ENCODE assay signal across 25 cellular contexts in genomic region chr14:69680297-69680696, GRCh38.
DNase-seq lines count a peak whose midpoint lies in the region; ATAC-seq and TF ChIP-seq lines count a peak whose summit lies in the region.
"Had no signal": no experiment of that assay in that cellular context is flagged by ENCODE, and none has a peak within 500 bp of the region (broad histone marks: within the 10 kb centered on the region; RNA-seq: fewer than 3 reads in every experiment).

No MANE protein-coding gene starts in this region.

- no peak for TF ChIP-seq CTCF in IMR-90 (conservative IDR thresholded peaks at IDR 0.05; ENCODE audit: low read depth, low read length)
- TF ChIP-seq CTCF in glutamatergic neuron (IDR thresholded peaks at IDR 0.05; ENCODE audit: partially characterized antibody, unreplicated experiment) = no peak
- TF ChIP-seq CTCF in heart right ventricle (IDR thresholded peaks at IDR 0.05) = no peak

- H2AK9ac ChIP-seq in IMR-90 (replicated peaks; ENCODE audit: low read depth, low read length, poor library complexity) = no peak overlapping the region

- H3K4me3 Mint-ChIP-seq in activated naive CD4-positive, alpha-beta T cell treated with anti-CD3 and anti-CD28 coated beads, Interleukin-2, amount 50 U/mL, for 24 hours = no peak overlapping the region
- H3K4me3 Mint-ChIP-seq in activated naive CD4-positive, alpha-beta T cell treated with anti-CD3 and anti-CD28 coated beads, Interleukin-2, amount 10 ng/mL, durations not matched to agents 7 days and 5 days = no peak overlapping the region
- no peak overlapping the region for H3K4me3 Mint-ChIP-seq in glutamatergic neuron (ENCODE audit: unreplicated experiment)
- H3K4me3 Mint-ChIP-seq in stimulated activated effector memory CD8-positive, alpha-beta T cell treated with anti-CD3 and anti-CD28 coated beads, Interleukin-12 subunit alpha, Interleukin-12 subunit beta, amount 100 ng/mL, for 72 hours = no peak overlapping the region
- H3K4me3 Mint-ChIP-seq: nephron progenitor cell had no signal

- peak overlapping the region; percentile 64 for H3K27ac Mint-ChIP-seq in activated naive CD4-positive, alpha-beta T cell treated with anti-CD3 and anti-CD28 coated beads, Interleukin-2, amount 50 U/mL, for 24 hours
- no peak overlapping the region for H3K27ac Mint-ChIP-seq in activated naive CD4-positive, alpha-beta T cell treated with anti-CD3 and anti-CD28 coated beads, Interleukin-2, amount 10 ng/mL, durations not matched to agents 7 days and 5 days
- H3K27ac Mint-ChIP-seq in glutamatergic neuron (ENCODE audit: unreplicated experiment) = peak overlapping the region; percentile 49
- H3K27ac Mint-ChIP-seq in stimulated activated effector memory CD8-positive, alpha-beta T cell treated with anti-CD3 and anti-CD28 coated beads, Interleukin-12 subunit alpha, Interleukin-12 subunit beta, amount 100 ng/mL, for 72 hours = peak overlapping the region; percentile 37
- H3K27ac Mint-ChIP-seq: nephron progenitor cell had no signal

- intact Hi-C loops in IMR-90 (cut with micrococcal nuclease) = no loop called here
- intact Hi-C loops in heart right ventricle (cut with DNase I) = no loop called here

- no peak overlapping the region; the same call in 1 of the 2 replicates for H3K14ac ChIP-seq in IMR-90 (replicated peaks; ENCODE audit: low read depth, low read length)

- BruUV-seq in IMR-90 (replicated peaks; lab: Mats Ljungman, UMichigan) = no TSS peak

- H2BK5ac ChIP-seq in IMR-90 (ENCODE audit: low read depth, low read length, poor library complexity, severe bottlenecking) = no peak overlapping the region

- peaks cover 36% of the 10 kb centered on the region for H4K20me1 ChIP-seq in IMR-90 (ENCODE audit: insufficient read depth, low read length)

- H3K79me1 ChIP-seq in IMR-90 (ENCODE audit: low read depth in 1 of 2, low read length in 2 of 2) = peaks cover 30 to 76% of the 10 kb centered on the region in 2 experiments

- POLR2A ChIA-PET in IMR-90 (lab: Charles Lee; ENCODE audit: unreplicated experiment) = no interaction called here

- peaks cover 80% of the 10 kb centered on the region for H3K4me1 Mint-ChIP-seq in activated naive CD4-positive, alpha-beta T cell treated with anti-CD3 and anti-CD28 coated beads, Interleukin-2, amount 50 U/mL, for 24 hours
- H3K4me1 Mint-ChIP-seq in activated naive CD4-positive, alpha-beta T cell treated with anti-CD3 and anti-CD28 coated beads, Interleukin-2, amount 10 ng/mL, durations not matched to agents 7 days and 5 days = peaks cover 75% of the 10 kb centered on the region
- peaks cover 50% of the 10 kb centered on the region for H3K4me1 Mint-ChIP-seq in glutamatergic neuron (ENCODE audit: low read depth, unreplicated experiment)
- H3K4me1 Mint-ChIP-seq in stimulated activated effector memory CD8-positive, alpha-beta T cell treated with anti-CD3 and anti-CD28 coated beads, Interleukin-12 subunit alpha, Interleukin-12 subunit beta, amount 100 ng/mL, for 72 hours = peaks cover 68% of the 10 kb centered on the region

- no peak for DNase-seq in activated naive CD4-positive, alpha-beta T cell treated with anti-CD3 and anti-CD28 coated beads, Interleukin-2, amount 10 ng/mL, durations not matched to agents 7 days and 5 days
- DNase-seq in IMR-90 (peak; percentile 43), glutamatergic neuron (no peak), heart right ventricle (no peak)
- DNase-seq in stimulated activated effector memory CD8-positive, alpha-beta T cell treated with anti-CD3 and anti-CD28 coated beads, Interleukin-12 subunit alpha, Interleukin-12 subunit beta, amount 100 ng/mL, for 72 hours (ENCODE audit: low spot score in 2 of 2) = no peak
- DNase-seq: activated CD4-positive, alpha-beta T cell treated with anti-CD3 and anti-CD28 coated beads for 48 hours; activated effector memory CD4-positive, alpha-beta T cell treated with Interleukin-2 at 50 U/mL for 16 hours; brain microvascular endothelial cell; C1 segment of cervical spinal cord; Calu3; DMS79 treated with DMSO at 0.1 percent for 48 hours; kidney; NCI-H1417 treated with DMSO at 0.1 percent for 48 hours; NCI-H2081; NCI-H345; NCI-H82; nephron progenitor cell had no signal

- H2BK20ac ChIP-seq in IMR-90 (ENCODE audit: low read depth, low read length) = no peak overlapping the region

- no peak overlapping the region for H2AFZ ChIP-seq in IMR-90 (replicated peaks; ENCODE audit: low read length, poor library complexity)
- H2AFZ ChIP-seq: parathyroid adenoma had no signal

- H3K4me1 ChIP-seq in IMR-90 (ENCODE audit: control insufficient read depth, insufficient read depth, low read length) = peaks cover 13% of the 10 kb centered on the region
- peaks cover 17 to 89% (median 72%) of the 10 kb centered on the region in 9 donors for H3K4me1 ChIP-seq in heart right ventricle

- H3K4ac ChIP-seq in IMR-90 (ENCODE audit: low read depth, low read length) = no peak overlapping the region

- no peak overlapping the region for H3K4me3 ChIP-seq in IMR-90 (ENCODE audit: insufficient read depth, low read depth, low read length)
- H3K4me3 ChIP-seq in heart right ventricle = no peak overlapping the region
- H3K4me3 ChIP-seq: suprapubic skin had no signal

- no peaks in the 10 kb centered on the region for H3K27me3 Mint-ChIP-seq in activated naive CD4-positive, alpha-beta T cell treated with anti-CD3 and anti-CD28 coated beads, Interleukin-2, amount 50 U/mL, for 24 hours
- H3K27me3 Mint-ChIP-seq in activated naive CD4-positive, alpha-beta T cell treated with anti-CD3 and anti-CD28 coated beads, Interleukin-2, amount 10 ng/mL, durations not matched to agents 7 days and 5 days = no peaks in the 10 kb centered on the region
- peaks cover 12% of the 10 kb centered on the region for H3K27me3 Mint-ChIP-seq in glutamatergic neuron (ENCODE audit: unreplicated experiment)

- peak overlapping the region in 1 of 2 experiments; percentile 9; a peak in 1 of 4 replicates for H4K8ac ChIP-seq in IMR-90 (ENCODE audit: low read depth in 2 of 2, low read length in 2 of 2)

- TF ChIP-seq RAD21 in IMR-90 (IDR thresholded peaks at IDR 0.05; ENCODE audit: low read length) = no peak

- H2AK5ac ChIP-seq in IMR-90 (ENCODE audit: low read depth, low read length) = no peak overlapping the region

- H3K4me2 ChIP-seq in IMR-90 (ENCODE audit: low read depth, low read length) = no peak overlapping the region
- H3K4me2 ChIP-seq: KMS-11 had no signal

- in situ Hi-C loops in IMR-90 (cut with MboI; ENCODE audit: low sequenced_read_pairs) = no loop called here

- H3K9me3 Mint-ChIP-seq in activated naive CD4-positive, alpha-beta T cell treated with anti-CD3 and anti-CD28 coated beads, Interleukin-2, amount 50 U/mL, for 24 hours = peaks cover 4% of the 10 kb centered on the region
- no peaks in the 10 kb centered on the region for H3K9me3 Mint-ChIP-seq in activated naive CD4-positive, alpha-beta T cell treated with anti-CD3 and anti-CD28 coated beads, Interleukin-2, amount 10 ng/mL, durations not matched to agents 7 days and 5 days
- peaks cover 12% of the 10 kb centered on the region for H3K9me3 Mint-ChIP-seq in glutamatergic neuron (ENCODE audit: unreplicated experiment)
- no peaks in the 10 kb centered on the region for H3K9me3 Mint-ChIP-seq in stimulated activated effector memory CD8-positive, alpha-beta T cell treated with anti-CD3 and anti-CD28 coated beads, Interleukin-12 subunit alpha, Interleukin-12 subunit beta, amount 100 ng/mL, for 72 hours
- H3K9me3 Mint-ChIP-seq: nephron progenitor cell had no signal

- H3K36me3 ChIP-seq in IMR-90 (ENCODE audit: control insufficient read depth, insufficient read depth, low read length) = no peaks in the 10 kb centered on the region
- H3K36me3 ChIP-seq in heart right ventricle = peaks cover 0 to 9% (median 0%) of the 10 kb centered on the region in 9 donors
- H3K36me3 ChIP-seq: brain microvascular endothelial cell, suprapubic skin had no signal

- no peaks in the 10 kb centered on the region for H3K27me3 ChIP-seq in IMR-90 (ENCODE audit: control insufficient read depth, insufficient read depth, low read length)
- H3K27me3 ChIP-seq in heart right ventricle = no peaks in the 10 kb centered on the region
- H3K27me3 ChIP-seq: brain microvascular endothelial cell, suprapubic skin had no signal

- H3K27ac ChIP-seq in IMR-90 (ENCODE audit: insufficient read depth, low read length) = no peak overlapping the region
- peak overlapping the region in 1 of 10 donors; percentile 8 for H3K27ac ChIP-seq in heart right ventricle
- H3K27ac ChIP-seq: brain microvascular endothelial cell, KMS-11, parathyroid adenoma, RWPE1, suprapubic skin had no signal

- no peak overlapping the region for H3K56ac ChIP-seq in IMR-90 (ENCODE audit: extremely low read depth, insufficient read depth, low read length)

- H4K5ac ChIP-seq in IMR-90 (ENCODE audit: low read depth, low read length) = no peak overlapping the region

- CTCF ChIA-PET in activated naive CD4-positive, alpha-beta T cell treated with anti-CD3 and anti-CD28 coated beads, Interleukin-2, amount 10 ng/mL, durations not matched to agents 7 days and 5 days (lab: Charles Lee) = interaction anchor here (1.0 kb wide), 1 partner anchor 64 kb away, joined by 3 read pairs; no protein-coding TSS in a partner anchor
- CTCF ChIA-PET in IMR-90 (lab: Yijun Ruan, JAX) = no interaction called here

- H3K9me3 ChIP-seq in IMR-90 (ENCODE audit: control insufficient read depth, insufficient read depth, low read length) (no peaks in the 10 kb centered on the region), heart right ventricle (no peaks in the 10 kb centered on the region)
- H3K9me3 ChIP-seq: suprapubic skin had no signal

- peak; percentile 54 for ATAC-seq in IMR-90 (ENCODE audit: low read depth)
- no peak for ATAC-seq in stimulated activated effector memory CD8-positive, alpha-beta T cell treated with anti-CD3 and anti-CD28 coated beads, Interleukin-12 subunit alpha, Interleukin-12 subunit beta, amount 100 ng/mL, for 72 hours
- no peak for ATAC-seq in heart right ventricle
- ATAC-seq in HG02973 (IDR thresholded peaks at IDR 0.05; ENCODE audit: unreplicated experiment) = no peak
- no peak for ATAC-seq in HG02840 (IDR thresholded peaks at IDR 0.05; ENCODE audit: low FRiP score, unreplicated experiment)
- ATAC-seq: HCT116 had no signal

- peaks cover 27% of the 10 kb centered on the region for H3K36me3 Mint-ChIP-seq in activated naive CD4-positive, alpha-beta T cell treated with anti-CD3 and anti-CD28 coated beads, Interleukin-2, amount 50 U/mL, for 24 hours
- H3K36me3 Mint-ChIP-seq in activated naive CD4-positive, alpha-beta T cell treated with anti-CD3 and anti-CD28 coated beads, Interleukin-2, amount 10 ng/mL, durations not matched to agents 7 days and 5 days = peaks cover 37% of the 10 kb centered on the region
- no peaks in the 10 kb centered on the region for H3K36me3 Mint-ChIP-seq in glutamatergic neuron (ENCODE audit: unreplicated experiment)
- H3K36me3 Mint-ChIP-seq in stimulated activated effector memory CD8-positive, alpha-beta T cell treated with anti-CD3 and anti-CD28 coated beads, Interleukin-12 subunit alpha, Interleukin-12 subunit beta, amount 100 ng/mL, for 72 hours = peaks cover 69% of the 10 kb centered on the region

- WGBS in IMR-90 (ENCODE audit: extremely low coverage in 2 of 2, insufficient read length in 1 of 2), 2 experiments = no CpG with 5 or more reads among the region's 1 CpG
- 81 to 89% methylated on average over 1 of the region's 1 CpG for WGBS in heart right ventricle, 2 donors

- TF ChIP-seq POLR2A in IMR-90 (IDR thresholded peaks at IDR 0.05; ENCODE audit: low read depth, low read length) = no peak

- no peak overlapping the region for H2BK15ac ChIP-seq in IMR-90 (ENCODE audit: low read depth, low read length)

- dilution Hi-C loops in IMR-90 (cut with HindIII; ENCODE audit: low sequenced_read_pairs, unreplicated experiment) = no loop called here

- no peak overlapping the region for H3K9ac ChIP-seq in IMR-90 (ENCODE audit: low read depth, low read length)
- H3K9ac ChIP-seq: KMS-11, parathyroid adenoma had no signal

- H3K18ac ChIP-seq in IMR-90 (ENCODE audit: low read depth, low read length) = no peak overlapping the region

- H4K91ac ChIP-seq in IMR-90 (ENCODE audit: insufficient read depth, low read depth, low read length) = no peak overlapping the region

- H3K9me1 ChIP-seq in IMR-90 (ENCODE audit: insufficient read depth, low read length) = peaks cover 20% of the 10 kb centered on the region

- H2BK120ac ChIP-seq in IMR-90 (ENCODE audit: low read depth, low read length) = no peak overlapping the region

- H3K23ac ChIP-seq in IMR-90 (ENCODE audit: low read depth, low read length) = no peak overlapping the region
